7 cellular contexts compared by ENCODE assay signal in genomic region chr19:2469915-2470200, GRCh38. TPM values are rescaled to one million over a fixed set of nuclear protein-coding genes. Genes with fewer than 3 reads are reported as not detected.
DNase-seq lines count a peak whose midpoint lies in the region; ATAC-seq and TF ChIP-seq lines count a peak whose summit lies in the region.
"Not testable (repeated sequence)": the region's sequence is repeated elsewhere in the genome, so short reads cannot be mapped to it uniquely, and the experiment has no call there.

No MANE protein-coding gene starts in this region.

- peak overlapping the region; percentile 56 for H3K27ac Mint-ChIP-seq in activated CD8-positive, alpha-beta T cell treated with anti-CD3 and anti-CD28 coated beads, Interleukin-2, amount 10 ng/mL, durations not matched to agents 7 days and 5 days
- peak overlapping the region; percentile 87 for H3K27ac Mint-ChIP-seq in chondrocyte (ENCODE audit: unreplicated experiment)
- peak overlapping the region; percentile 27 for H3K27ac Mint-ChIP-seq in progenitor cell of endocrine pancreas

- H3K23ac ChIP-seq in mesendoderm (ENCODE audit: low read length) = not testable (repeated sequence)

- not testable (repeated sequence) for H3K27ac ChIP-seq in DOHH2 (ENCODE audit: low read depth, low read length); mesendoderm (ENCODE audit: low read depth, low read length)
- H3K27ac ChIP-seq in KMS-11 (peak overlapping the region; percentile 72), SJSA1 (peak overlapping the region; percentile 44)

- peak overlapping the region; percentile 32; the same call in 1 of the 2 replicates for H3K9ac ChIP-seq in KMS-11
- not testable (repeated sequence) for H3K9ac ChIP-seq in mesendoderm (ENCODE audit: low read length)

- H3K9me3 Mint-ChIP-seq in activated CD8-positive, alpha-beta T cell treated with anti-CD3 and anti-CD28 coated beads, Interleukin-2, amount 10 ng/mL, durations not matched to agents 7 days and 5 days (ENCODE audit: insufficient read depth); chondrocyte (ENCODE audit: low read depth); progenitor cell of endocrine pancreas (ENCODE audit: low read depth): not testable (repeated sequence)

- H3K27me3 Mint-ChIP-seq in activated CD8-positive, alpha-beta T cell treated with anti-CD3 and anti-CD28 coated beads, Interleukin-2, amount 10 ng/mL, durations not matched to agents 7 days and 5 days (ENCODE audit: low read depth); chondrocyte (ENCODE audit: low read depth); progenitor cell of endocrine pancreas: not testable (repeated sequence)

- H3K36me3 Mint-ChIP-seq in activated CD8-positive, alpha-beta T cell treated with anti-CD3 and anti-CD28 coated beads, Interleukin-2, amount 10 ng/mL, durations not matched to agents 7 days and 5 days (ENCODE audit: low read depth); chondrocyte (ENCODE audit: low read depth); progenitor cell of endocrine pancreas (ENCODE audit: insufficient read depth): not testable (repeated sequence)

- peaks cover 22% of the 10 kb centered on the region for H3K4me1 Mint-ChIP-seq in activated CD8-positive, alpha-beta T cell treated with anti-CD3 and anti-CD28 coated beads, Interleukin-2, amount 10 ng/mL, durations not matched to agents 7 days and 5 days (ENCODE audit: low read depth)
- H3K4me1 Mint-ChIP-seq in chondrocyte (ENCODE audit: low read depth) = peaks cover 34% of the 10 kb centered on the region
- not testable (repeated sequence) for H3K4me1 Mint-ChIP-seq in progenitor cell of endocrine pancreas (ENCODE audit: low read depth)

- peak overlapping the region; percentile 4 for H3K56ac ChIP-seq in mesendoderm (ENCODE audit: low read length)

- not testable (repeated sequence) for ATAC-seq in activated CD8-positive, alpha-beta T cell treated with anti-CD3 and anti-CD28 coated beads, Interleukin-2, amount 10 ng/mL, durations not matched to agents 7 days and 5 days

- not testable (repeated sequence) for H3K4me3 ChIP-seq in DOHH2 (ENCODE audit: low read length); KMS-11 (IDR thresholded peaks at IDR 0.05; ENCODE audit: insufficient read depth, low read depth, low read length); SJSA1; mesendoderm (ENCODE audit: low read length)

- CTCF ChIA-PET in activated CD8-positive, alpha-beta T cell treated with anti-CD3 and anti-CD28 coated beads, Interleukin-2, amount 10 ng/mL, durations not matched to agents 7 days and 5 days (lab: Charles Lee) = interaction anchor here (1.4 to 2.7 kb wide), 6 partner anchors 13 to 151 kb away, joined by 3 to 20 read pairs (median 7); partner anchors contain the start of gene LMNB2

- H3K4me3 Mint-ChIP-seq in activated CD8-positive, alpha-beta T cell treated with anti-CD3 and anti-CD28 coated beads, Interleukin-2, amount 10 ng/mL, durations not matched to agents 7 days and 5 days; chondrocyte (ENCODE audit: unreplicated experiment); progenitor cell of endocrine pancreas (ENCODE audit: low read depth): not testable (repeated sequence)

- not testable (repeated sequence) for H2BK120ac ChIP-seq in mesendoderm (ENCODE audit: low read depth, low read length)

- not testable (repeated sequence) for H3K27me3 ChIP-seq in DOHH2 (ENCODE audit: control insufficient read depth, low read length); KMS-11 (ENCODE audit: insufficient read depth, low read depth); SJSA1 (replicated peaks); mesendoderm (ENCODE audit: insufficient read depth, low read length, poor library complexity)

- H3K36me3 ChIP-seq in DOHH2 (ENCODE audit: control insufficient read depth, low read length); KMS-11 (ENCODE audit: insufficient read depth); SJSA1; mesendoderm (ENCODE audit: control insufficient read depth, insufficient read depth, low read length): not testable (repeated sequence)

- not testable (repeated sequence) for H3K4ac ChIP-seq in mesendoderm (ENCODE audit: low read depth, low read length)

- H3F3A ChIP-seq in DOHH2 (ENCODE audit: control insufficient read depth, insufficient read depth) = not testable (repeated sequence)

- H3K4me2 ChIP-seq in DOHH2 (ENCODE audit: low read length) = 0 out of 2 replicates have a peak overlapping the region, but pooled peaks have one; percentile 32
- peak overlapping the region; percentile 77 for H3K4me2 ChIP-seq in KMS-11
- not testable (repeated sequence) for H3K4me2 ChIP-seq in mesendoderm (ENCODE audit: low read length)

- not testable (repeated sequence) for H4K20me1 ChIP-seq in DOHH2 (ENCODE audit: control insufficient read depth, insufficient read depth, low read depth, low read length); KMS-11 (ENCODE audit: insufficient read depth)

- not testable (repeated sequence) for H3K18ac ChIP-seq in mesendoderm (ENCODE audit: low read length)

- H4K5ac ChIP-seq in mesendoderm (ENCODE audit: low read length) = not testable (repeated sequence)

- not testable (repeated sequence) for H4K8ac ChIP-seq in mesendoderm (ENCODE audit: low read depth, low read length)

- peaks cover 24% of the 10 kb centered on the region for H3K4me1 ChIP-seq in DOHH2 (ENCODE audit: control insufficient read depth, low read length)
- peaks cover 29% of the 10 kb centered on the region for H3K4me1 ChIP-seq in KMS-11 (ENCODE audit: low read depth, poor library complexity, severe bottlenecking)
- peaks cover 27% of the 10 kb centered on the region for H3K4me1 ChIP-seq in SJSA1 (replicated peaks)
- H3K4me1 ChIP-seq in mesendoderm (ENCODE audit: control insufficient read depth, low read depth, low read length) = not testable (repeated sequence)

- peak overlapping the region; percentile 91 for H2AFZ ChIP-seq in KMS-11 (ENCODE audit: low read depth)

- TF ChIP-seq CTCF in DOHH2 (IDR thresholded peaks at IDR 0.05; ENCODE audit: low read depth, low read length, poor library complexity, severe bottlenecking); KMS-11 (conservative IDR thresholded peaks at IDR 0.05; ENCODE audit: low read depth, low read length); chondrocyte (IDR thresholded peaks at IDR 0.05); progenitor cell of endocrine pancreas (IDR thresholded peaks at IDR 0.05; ENCODE audit: unreplicated experiment): not testable (repeated sequence)

- not testable (repeated sequence) for H3K79me1 ChIP-seq in mesendoderm (ENCODE audit: low read length)

- POLR2A ChIA-PET in activated CD8-positive, alpha-beta T cell treated with anti-CD3 and anti-CD28 coated beads, Interleukin-2, amount 10 ng/mL, durations not matched to agents 7 days and 5 days (lab: Charles Lee) = not testable (repeated sequence)

- no CpG with 5 or more reads among the region's 8 CpGs for WGBS in mesendoderm (ENCODE audit: extremely low coverage, insufficient coverage, low lambda C conversion rate)

- not testable (repeated sequence) for H3K79me2 ChIP-seq in DOHH2 (ENCODE audit: control insufficient read depth, low read length); KMS-11 (ENCODE audit: insufficient read depth, low read depth); mesendoderm (ENCODE audit: control insufficient read depth, insufficient read depth, low read length)

- not testable (repeated sequence) for H3K9me3 ChIP-seq in DOHH2 (ENCODE audit: control insufficient read depth, insufficient read depth, low read length); SJSA1 (replicated peaks)

- DNase-seq in SJSA1 (ENCODE audit: low read depth in 1 of 2, low spot score in 2 of 2); activated CD8-positive, alpha-beta T cell treated with anti-CD3 and anti-CD28 coated beads, Interleukin-2, amount 10 ng/mL, durations not matched to agents 7 days and 5 days; chondrocyte (ENCODE audit: low spot score); mesendoderm; progenitor cell of endocrine pancreas (ENCODE audit: low spot score, unreplicated experiment): not testable (repeated sequence)

- not testable (repeated sequence) for H2AK5ac ChIP-seq in mesendoderm (ENCODE audit: low read length)

- H2BK15ac ChIP-seq in mesendoderm (replicated peaks; ENCODE audit: low read depth) = not testable (repeated sequence)

- not testable (repeated sequence) for H3K9me2 ChIP-seq in DOHH2 (replicated peaks; ENCODE audit: control insufficient read depth, low read length)

- not testable (repeated sequence) for H2BK5ac ChIP-seq in mesendoderm (ENCODE audit: low read length)

RNA-seq across cellular contexts. Expression of gene GADD45B, which starts 6.1 kb away (rescaled TPM):
- 112 and 132 TPM in 2 replicates for total RNA-seq in SJSA1 (2014; rRNA removed; shearing (Covaris generic))
- 10 to 100 TPM; 59.2 to 61.4 TPM for total RNA-seq in activated CD8-positive, alpha-beta T cell treated with anti-CD3 and anti-CD28 coated beads, Interleukin-2, amount 10 ng/mL, durations not matched to agents 7 days and 5 days
- total RNA-seq in chondrocyte = 177 to 258 TPM (median 181 TPM) in 3 replicates
- polyA plus RNA-seq in mesendoderm (2013, experiment 1 of 2) = 43.7 TPM
- 44.8 TPM for polyA plus RNA-seq in mesendoderm (2013, experiment 2 of 2)
- 4.9 and 5.1 TPM in 2 replicates for total RNA-seq in progenitor cell of endocrine pancreas

RNA-seq across cellular contexts. Expression of gene LMNB2, which starts 13.1 kb away (rescaled TPM):
- total RNA-seq in SJSA1 (2014; rRNA removed; shearing (Covaris generic)) = 275 and 316 TPM in 2 replicates
- total RNA-seq in activated CD8-positive, alpha-beta T cell treated with anti-CD3 and anti-CD28 coated beads, Interleukin-2, amount 10 ng/mL, durations not matched to agents 7 days and 5 days = 100 to 1,000 TPM; 108 to 119 TPM
- total RNA-seq in chondrocyte (35.5 to 56.0 TPM (median 36.6 TPM) in 3 replicates), progenitor cell of endocrine pancreas (90.0 and 93.6 TPM in 2 replicates)
- 144 TPM for polyA plus RNA-seq in mesendoderm (2013, experiment 1 of 2)
- 143 TPM for polyA plus RNA-seq in mesendoderm (2013, experiment 2 of 2)

RNA-seq across cellular contexts. Expression of gene TIMM13, which starts 42.5 kb away (rescaled TPM):
- 48.8 and 86.2 TPM in 2 replicates for total RNA-seq in SJSA1 (2014; rRNA removed; shearing (Covaris generic))
- 10 to 100 TPM; 75.1 to 80.2 TPM for total RNA-seq in activated CD8-positive, alpha-beta T cell treated with anti-CD3 and anti-CD28 coated beads, Interleukin-2, amount 10 ng/mL, durations not matched to agents 7 days and 5 days
- 74.6 to 100 TPM (median 76.1 TPM) in 3 replicates for total RNA-seq in chondrocyte
- 215 TPM for polyA plus RNA-seq in mesendoderm (2013, experiment 1 of 2)
- 208 TPM for polyA plus RNA-seq in mesendoderm (2013, experiment 2 of 2)
- total RNA-seq in progenitor cell of endocrine pancreas = 108 and 110 TPM in 2 replicates

Comparison
In these comparisons a context has a peak if more than half of its experiments do, and no peak if none do; other contexts are left out.
1. H3K27ac Mint-ChIP-seq: peak in every context shown above with its lines; median percentile 87 in chondrocyte; 56 in activated CD8-positive, alpha-beta T cell treated with anti-CD3 and anti-CD28 coated beads, Interleukin-2, amount 10 ng/mL, durations not matched to agents 7 days and 5 days; 27 in progenitor cell of endocrine pancreas.